1 cellular context compared by ENCODE assay signal in the genomic region with DNA sequence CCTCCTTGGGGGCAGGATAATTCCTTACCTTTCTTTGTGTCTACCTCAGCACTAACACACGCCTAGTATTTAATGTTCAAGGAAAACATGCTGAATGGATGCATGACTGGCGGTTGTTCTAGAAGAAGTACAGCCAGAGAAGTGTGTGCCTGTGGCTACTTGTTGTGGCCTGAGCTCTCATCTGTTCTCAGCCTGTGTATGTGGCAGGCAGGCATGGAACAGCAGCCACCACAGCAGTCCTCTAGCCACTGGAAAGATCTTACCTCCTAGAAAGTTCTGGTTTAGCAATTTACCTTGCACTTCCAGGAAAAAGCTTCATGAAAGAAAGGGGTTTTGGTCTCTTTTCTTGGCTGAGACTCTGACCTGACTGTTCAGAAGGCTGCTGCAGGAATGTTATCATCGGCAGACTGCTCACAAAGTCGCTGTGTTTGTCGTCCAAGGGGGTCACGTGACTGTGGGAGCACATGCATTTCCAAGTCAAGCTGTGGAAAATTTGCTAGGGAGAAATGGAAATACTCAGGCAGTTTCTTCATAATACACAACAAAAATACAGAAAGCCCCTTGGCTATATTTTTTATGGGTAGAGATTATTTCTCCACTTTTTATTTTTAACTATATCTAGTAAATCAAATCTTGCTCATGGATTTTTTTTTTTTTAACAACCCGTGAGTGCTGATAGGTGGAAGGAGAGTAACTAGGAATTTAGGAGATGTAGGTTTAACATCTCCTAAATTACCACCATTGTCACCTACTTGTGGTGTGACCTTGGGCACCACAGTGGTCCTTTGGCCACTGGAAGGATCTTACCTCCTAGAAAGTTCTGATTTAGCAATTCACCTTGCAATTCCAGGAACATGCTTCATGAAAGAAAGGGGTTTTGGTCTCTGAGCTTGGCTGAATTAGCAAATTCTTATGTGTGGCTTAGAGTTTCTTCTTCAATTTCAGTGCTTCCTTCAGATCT.
A peak's percentile ranks its signal among the peaks of the same experiment; 100 is the strongest.
TF ChIP-seq lines count a peak whose summit lies in the region.

No MANE protein-coding gene starts in this region.

TF ChIP-seq in GM12878, 131 proteins besides CTCF, POLR2A, EP300 and RAD21 (continued from another document):
- peak; percentile 52; the same call in 1 of the 2 replicates for TF ChIP-seq RAD51 (IDR thresholded peaks at IDR 0.05)
